In the genomic region with DNA sequence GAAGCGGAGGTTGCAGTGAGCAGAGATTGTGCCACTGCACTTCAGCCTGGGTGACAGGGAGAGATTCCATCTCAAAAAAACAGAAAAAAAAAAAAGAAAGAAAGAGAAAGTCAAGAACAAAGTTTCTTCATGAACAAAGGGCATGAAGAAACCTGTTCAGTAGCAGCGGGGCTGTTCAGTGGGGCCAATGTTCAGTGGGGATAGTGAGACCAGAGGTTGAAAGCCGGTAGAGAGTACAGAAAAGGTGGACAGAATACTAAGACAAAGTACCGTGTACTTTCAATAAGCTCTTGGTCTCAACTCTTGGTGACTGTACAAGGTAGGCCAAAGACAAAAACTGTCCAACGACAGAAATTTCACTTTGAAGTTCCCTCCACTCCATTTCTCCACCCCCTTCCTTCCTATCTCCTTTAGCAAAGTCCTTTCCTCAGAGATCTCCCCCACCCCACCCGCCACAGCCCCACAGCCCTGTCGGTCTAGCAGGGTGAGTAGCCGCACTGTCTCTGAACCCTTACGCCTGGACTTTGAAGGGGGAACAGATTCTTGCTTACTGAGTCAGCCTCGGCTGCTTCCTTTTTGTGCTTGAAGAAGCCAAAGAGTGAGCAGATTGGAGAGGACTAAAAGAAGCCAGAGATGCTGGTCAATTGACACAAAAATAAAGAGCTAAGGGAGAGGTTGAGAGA, we compare ENCODE assay signal across 8 cellular contexts. TPM values are rescaled to one million over a fixed set of nuclear protein-coding genes. Genes with fewer than 3 reads are reported as not detected.
DNase-seq lines count a peak whose midpoint lies in the region; ATAC-seq and TF ChIP-seq lines count a peak whose summit lies in the region.

No MANE protein-coding gene starts in this region.

- peak overlapping the region; percentile 56 for H3K4me2 ChIP-seq in SK-N-SH

- H3K27ac ChIP-seq in SK-N-SH (ENCODE audit: low read depth in 2 of 2, low read length in 1 of 2) (peak overlapping the region in 1 of 2 experiments; percentile 81; a peak in 2 of 4 replicates), foreskin keratinocyte (peak overlapping the region; percentile 59)

- H3F3A ChIP-seq in SK-N-SH (replicated peaks; ENCODE audit: insufficient read depth): peaks cover 3% of the 10 kb centered on the region

- no peaks in the 10 kb centered on the region for H3K36me3 ChIP-seq in SK-N-SH (replicated peaks in 1 of 2; ENCODE audit: control insufficient read depth in 1 of 2, insufficient read depth in 2 of 2, low read length in 1 of 2)

- H3K9me2 ChIP-seq in SK-N-SH: no peaks in the 10 kb centered on the region

- H4K20me1 ChIP-seq in SK-N-SH (ENCODE audit: insufficient read depth): no peaks in the 10 kb centered on the region

- TF ChIP-seq CTCF in SK-N-SH (IDR thresholded peaks at IDR 0.05) (no peak), foreskin keratinocyte (conservative IDR thresholded peaks at IDR 0.05) (no peak)

- peak; percentile 73 for DNase-seq in Daoy (ENCODE audit: low read depth)
- no peak for DNase-seq in SK-N-SH
- peak; percentile 60 to 75 for DNase-seq in foreskin keratinocyte
- DNase-seq in pons (ENCODE audit: low spot score): peak; percentile 82
- no peak for DNase-seq in NCI-H69 (lab: John Stamatoyannopoulos, UW)
- DNase-seq in NCI-H2029 (lab: John Stamatoyannopoulos, UW): no peak
- DNase-seq in NCI-H2227 treated with DMSO at 0.1 percent for 48 hours (lab: John Stamatoyannopoulos, UW): no peak
- DNase-seq in effector CD8-positive, alpha-beta T cell (lab: John Stamatoyannopoulos, UW): no peak

- H3K4me3 ChIP-seq in SK-N-SH (ENCODE audit: low read depth in 2 of 2, low read length in 1 of 2): no peak overlapping the region

- TF ChIP-seq RAD21 in SK-N-SH (IDR thresholded peaks at IDR 0.05; ENCODE audit: low read length): no peak

- H2AFZ ChIP-seq in SK-N-SH (ENCODE audit: low read depth): peak overlapping the region; percentile 95

- H3K27me3 ChIP-seq in SK-N-SH (ENCODE audit: insufficient read depth): no peaks in the 10 kb centered on the region
- H3K27me3 ChIP-seq in foreskin keratinocyte: no peaks in the 10 kb centered on the region

- no peaks in the 10 kb centered on the region for H3K9me3 ChIP-seq in SK-N-SH

- H3K9ac ChIP-seq in SK-N-SH: peak overlapping the region; percentile 39; the same call in 1 of the 2 replicates

- 54% methylated on average over 10 of the region's 10 CpGs for WGBS in SK-N-SH (ENCODE audit: low lambda C conversion rate)

- H3K79me2 ChIP-seq in SK-N-SH (ENCODE audit: insufficient read depth): no peaks in the 10 kb centered on the region

- H3K4me1 ChIP-seq in SK-N-SH (ENCODE audit: control insufficient read depth in 1 of 2, insufficient read depth in 2 of 2, low read depth in 1 of 2, low read length in 1 of 2) (peaks cover 9 to 20% of the 10 kb centered on the region in 2 experiments; a peak in 2 of 4 replicates), foreskin keratinocyte (peaks cover 28% of the 10 kb centered on the region)

- POLR2A ChIA-PET in SK-N-SH (lab: Yijun Ruan, JAX): no interaction called here

- TF ChIP-seq EP300 in SK-N-SH (IDR thresholded peaks at IDR 0.05; ENCODE audit: borderline replicate concordance in 1 of 2, low read depth in 1 of 2, low read length in 1 of 2): peak in 1 of 2 experiments; percentile 36; a peak in 1 of 4 replicates

- peak; percentile 22 for ATAC-seq in foreskin keratinocyte

- CTCF ChIA-PET in SK-N-SH (lab: Yijun Ruan, JAX): no interaction called here

TF ChIP-seq in SK-N-SH, 30 proteins besides CTCF, POLR2A, EP300 and RAD21:
- TF ChIP-seq, protein P1, sequence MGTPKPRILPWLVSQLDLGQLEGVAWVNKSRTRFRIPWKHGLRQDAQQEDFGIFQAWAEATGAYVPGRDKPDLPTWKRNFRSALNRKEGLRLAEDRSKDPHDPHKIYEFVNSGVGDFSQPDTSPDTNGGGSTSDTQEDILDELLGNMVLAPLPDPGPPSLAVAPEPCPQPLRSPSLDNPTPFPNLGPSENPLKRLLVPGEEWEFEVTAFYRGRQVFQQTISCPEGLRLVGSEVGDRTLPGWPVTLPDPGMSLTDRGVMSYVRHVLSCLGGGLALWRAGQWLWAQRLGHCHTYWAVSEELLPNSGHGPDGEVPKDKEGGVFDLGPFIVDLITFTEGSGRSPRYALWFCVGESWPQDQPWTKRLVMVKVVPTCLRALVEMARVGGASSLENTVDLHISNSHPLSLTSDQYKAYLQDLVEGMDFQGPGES (IDR thresholded peaks at IDR 0.05; ENCODE audit: low read depth, low read length): no peak
- TF ChIP-seq RXRA (IDR thresholded peaks at IDR 0.05; ENCODE audit: borderline replicate concordance, low read depth): peak; percentile 82
- TF ChIP-seq POLR2AphosphoS5 (IDR thresholded peaks at IDR 0.05; ENCODE audit: low read depth, low read length): peak; percentile 42; the same call in 1 of the 2 replicates
- 0 out of 2 replicates have a peak, but pooled peaks have one; percentile 25 for TF ChIP-seq NFIC (IDR thresholded peaks at IDR 0.05; ENCODE audit: borderline replicate concordance)
- peak; percentile 37; the same call in 1 of the 2 replicates for TF ChIP-seq GABPA (IDR thresholded peaks at IDR 0.05; ENCODE audit: low read depth)
- TF ChIP-seq SIN3A (IDR thresholded peaks at IDR 0.05; ENCODE audit: borderline replicate concordance, low read depth, low read length): no peak
- peak; percentile 56; the same call in 1 of the 2 replicates for TF ChIP-seq FOSL2 (IDR thresholded peaks at IDR 0.05; ENCODE audit: borderline replicate concordance, low read depth)
- no peak for TF ChIP-seq CHD2 (IDR thresholded peaks at IDR 0.05; ENCODE audit: low read length, partially characterized antibody)
- TF ChIP-seq JUND (IDR thresholded peaks at IDR 0.05): peak; percentile 83
- no peak for TF ChIP-seq ELF1 (IDR thresholded peaks at IDR 0.05)
- TF ChIP-seq, protein P2, sequence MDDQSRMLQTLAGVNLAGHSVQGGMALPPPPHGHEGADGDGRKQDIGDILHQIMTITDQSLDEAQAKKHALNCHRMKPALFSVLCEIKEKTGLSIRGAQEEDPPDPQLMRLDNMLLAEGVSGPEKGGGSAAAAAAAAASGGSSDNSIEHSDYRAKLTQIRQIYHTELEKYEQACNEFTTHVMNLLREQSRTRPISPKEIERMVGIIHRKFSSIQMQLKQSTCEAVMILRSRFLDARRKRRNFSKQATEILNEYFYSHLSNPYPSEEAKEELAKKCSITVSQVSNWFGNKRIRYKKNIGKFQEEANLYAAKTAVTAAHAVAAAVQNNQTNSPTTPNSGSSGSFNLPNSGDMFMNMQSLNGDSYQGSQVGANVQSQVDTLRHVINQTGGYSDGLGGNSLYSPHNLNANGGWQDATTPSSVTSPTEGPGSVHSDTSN (IDR thresholded peaks at IDR 0.05): 0 out of 2 replicates have a peak, but pooled peaks have one; percentile 22
- no peak for TF ChIP-seq RFX5 (IDR thresholded peaks at IDR 0.05; ENCODE audit: low read length)
- peak; percentile 41; the same call in 1 of the 2 replicates for TF ChIP-seq TCF12 (IDR thresholded peaks at IDR 0.05)
- no peak for TF ChIP-seq FOXJ3 (CRISPR knock-in tag; IDR thresholded peaks at IDR 0.05)
- TF ChIP-seq, protein P3, sequence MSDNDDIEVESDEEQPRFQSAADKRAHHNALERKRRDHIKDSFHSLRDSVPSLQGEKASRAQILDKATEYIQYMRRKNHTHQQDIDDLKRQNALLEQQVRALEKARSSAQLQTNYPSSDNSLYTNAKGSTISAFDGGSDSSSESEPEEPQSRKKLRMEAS (IDR thresholded peaks at IDR 0.05; ENCODE audit: low read depth): peak; percentile 36; the same call in 1 of the 2 replicates
- TF ChIP-seq, protein P4, sequence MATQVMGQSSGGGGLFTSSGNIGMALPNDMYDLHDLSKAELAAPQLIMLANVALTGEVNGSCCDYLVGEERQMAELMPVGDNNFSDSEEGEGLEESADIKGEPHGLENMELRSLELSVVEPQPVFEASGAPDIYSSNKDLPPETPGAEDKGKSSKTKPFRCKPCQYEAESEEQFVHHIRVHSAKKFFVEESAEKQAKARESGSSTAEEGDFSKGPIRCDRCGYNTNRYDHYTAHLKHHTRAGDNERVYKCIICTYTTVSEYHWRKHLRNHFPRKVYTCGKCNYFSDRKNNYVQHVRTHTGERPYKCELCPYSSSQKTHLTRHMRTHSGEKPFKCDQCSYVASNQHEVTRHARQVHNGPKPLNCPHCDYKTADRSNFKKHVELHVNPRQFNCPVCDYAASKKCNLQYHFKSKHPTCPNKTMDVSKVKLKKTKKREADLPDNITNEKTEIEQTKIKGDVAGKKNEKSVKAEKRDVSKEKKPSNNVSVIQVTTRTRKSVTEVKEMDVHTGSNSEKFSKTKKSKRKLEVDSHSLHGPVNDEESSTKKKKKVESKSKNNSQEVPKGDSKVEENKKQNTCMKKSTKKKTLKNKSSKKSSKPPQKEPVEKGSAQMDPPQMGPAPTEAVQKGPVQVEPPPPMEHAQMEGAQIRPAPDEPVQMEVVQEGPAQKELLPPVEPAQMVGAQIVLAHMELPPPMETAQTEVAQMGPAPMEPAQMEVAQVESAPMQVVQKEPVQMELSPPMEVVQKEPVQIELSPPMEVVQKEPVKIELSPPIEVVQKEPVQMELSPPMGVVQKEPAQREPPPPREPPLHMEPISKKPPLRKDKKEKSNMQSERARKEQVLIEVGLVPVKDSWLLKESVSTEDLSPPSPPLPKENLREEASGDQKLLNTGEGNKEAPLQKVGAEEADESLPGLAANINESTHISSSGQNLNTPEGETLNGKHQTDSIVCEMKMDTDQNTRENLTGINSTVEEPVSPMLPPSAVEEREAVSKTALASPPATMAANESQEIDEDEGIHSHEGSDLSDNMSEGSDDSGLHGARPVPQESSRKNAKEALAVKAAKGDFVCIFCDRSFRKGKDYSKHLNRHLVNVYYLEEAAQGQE (IDR thresholded peaks at IDR 0.05; ENCODE audit: low read depth, low read length): 0 out of 2 replicates have a peak, but pooled peaks have one; percentile 17

RNA-seq across cellular contexts. Expression of a gene that starts 44.3 kb away (rescaled TPM):
- total RNA-seq in Daoy (2014; rRNA removed; shearing (Covaris generic)): 8.8 and 9.1 TPM in 2 replicates
- polyA plus RNA-seq in SK-N-SH (2012; rRNA removed) (285 and 309 TPM in 2 replicates), foreskin keratinocyte (24.5 and 33.4 TPM in 2 replicates)
- polyA plus RNA-seq in SK-N-SH (2012; cell fraction: cytosol; rRNA removed): 143 and 157 TPM in 2 replicates
- polyA plus RNA-seq in SK-N-SH (2012; cell fraction: nucleus; rRNA removed): 1,026 and 1,160 TPM in 2 replicates
- 59.6 and 63.2 TPM in 2 replicates for total RNA-seq in foreskin keratinocyte

RNA-seq across cellular contexts. Expression of a gene that starts 57.9 kb away (rescaled TPM):
- 298 and 409 TPM in 2 replicates for total RNA-seq in Daoy (2014; rRNA removed; shearing (Covaris generic))
- polyA plus RNA-seq in SK-N-SH (2012; rRNA removed) (168 and 287 TPM in 2 replicates), foreskin keratinocyte (243 and 254 TPM in 2 replicates)
- polyA plus RNA-seq in SK-N-SH (2012; cell fraction: cytosol; rRNA removed): 220 and 236 TPM in 2 replicates
- 84.3 and 162 TPM in 2 replicates for polyA plus RNA-seq in SK-N-SH (2012; cell fraction: nucleus; rRNA removed)
- 334 and 336 TPM in 2 replicates for total RNA-seq in foreskin keratinocyte

Comparison
In these comparisons a context has a peak if more than half of its experiments do, and no peak if none do; other contexts are left out.
1. DNase-seq: peak in Daoy (single experiment), foreskin keratinocyte (2 of 2) and pons (single experiment); none in SK-N-SH (single experiment), NCI-H69 (single experiment), NCI-H2029 (single experiment), NCI-H2227 treated with DMSO at 0.1 percent for 48 hours (single experiment) and effector CD8-positive, alpha-beta T cell (single experiment).